ENCODE assay signal across 16 cellular contexts in genomic region chr12:95739561-95740313, GRCh38. TPM values are rescaled to one million over a fixed set of nuclear protein-coding genes. Genes with fewer than 3 reads are reported as not detected.
DNase-seq lines count a peak whose midpoint lies in the region; ATAC-seq and TF ChIP-seq lines count a peak whose summit lies in the region.
"Had no signal": no experiment of that assay in that cellular context is flagged by ENCODE, and none has a peak within 500 bp of the region (broad histone marks: within the 10 kb centered on the region; RNA-seq: fewer than 3 reads in every experiment).

No MANE protein-coding gene starts in this region.

- no peak overlapping the region for H3K14ac ChIP-seq in IMR-90 (replicated peaks; ENCODE audit: low read depth, low read length)

- WGBS in IMR-90 (ENCODE audit: extremely low coverage in 2 of 2, insufficient read length in 1 of 2), 2 experiments = 86% methylated on average over 4 of the region's 13 CpGs; no CpG with 5 or more reads in 1 of the 2 experiments
- WGBS in thyroid gland, 2 donors = 76 to 83% methylated on average over 13 of the region's 13 CpGs

- H3K56ac ChIP-seq in IMR-90 (ENCODE audit: extremely low read depth, insufficient read depth, low read length) = no peak overlapping the region

- no peaks in the 10 kb centered on the region for H3K9me3 Mint-ChIP-seq in chondrocyte (ENCODE audit: low read depth)
- H3K9me3 Mint-ChIP-seq: H9; T-helper 2 cell treated with Interferon-gamma antibody and Interleukin-4, amounts not matched to agents 5 μg/mL and 100 μg/mL, for 36 hours had no signal

- no peak overlapping the region for H3K4me2 ChIP-seq in IMR-90 (ENCODE audit: low read depth, low read length)

- no peak overlapping the region for H2BK5ac ChIP-seq in IMR-90 (ENCODE audit: low read depth, low read length, poor library complexity, severe bottlenecking)

- peaks cover 0 to 27% of the 10 kb centered on the region in 2 experiments; a peak in 2 of 4 replicates for H3K79me1 ChIP-seq in IMR-90 (ENCODE audit: low read depth in 1 of 2, low read length in 2 of 2)

- TF ChIP-seq CTCF in IMR-90 (conservative IDR thresholded peaks at IDR 0.05; ENCODE audit: low read depth, low read length) (no peak), chondrocyte (IDR thresholded peaks at IDR 0.05) (no peak), gastrocnemius medialis (IDR thresholded peaks at IDR 0.05 in 4 of 5, conservative IDR thresholded peaks at IDR 0.05 in 1 of 5) (no peak), thyroid gland (IDR thresholded peaks at IDR 0.05) (no peak)

- H3K36me3 ChIP-seq in IMR-90 (ENCODE audit: control insufficient read depth, insufficient read depth, low read length) (peaks cover 14% of the 10 kb centered on the region; the same call in 1 of the 2 replicates), gastrocnemius medialis (no peaks in the 10 kb centered on the region), thyroid gland (no peaks in the 10 kb centered on the region)

- dilution Hi-C loops in IMR-90 (cut with HindIII; ENCODE audit: low sequenced_read_pairs, unreplicated experiment) = no loop called here

- peaks cover 9% of the 10 kb centered on the region for H3K9me1 ChIP-seq in IMR-90 (ENCODE audit: insufficient read depth, low read length)

- H3K9me3 ChIP-seq in IMR-90 (ENCODE audit: control insufficient read depth, insufficient read depth, low read length) (no peaks in the 10 kb centered on the region), gastrocnemius medialis (no peaks in the 10 kb centered on the region), thyroid gland (no peaks in the 10 kb centered on the region)

- ATAC-seq in IMR-90 (ENCODE audit: low read depth) (no peak), left lobe of liver (peak; percentile 63), gastrocnemius medialis (peak; percentile 53 to 72), GM18498 (IDR thresholded peaks at IDR 0.05; ENCODE audit: unreplicated experiment) (no peak)

- H3K27me3 Mint-ChIP-seq in chondrocyte (ENCODE audit: low read depth) = no peaks in the 10 kb centered on the region

- peak overlapping the region; percentile 60 for H3K27ac Mint-ChIP-seq in chondrocyte (ENCODE audit: unreplicated experiment)
- H3K27ac Mint-ChIP-seq: H9; T-helper 2 cell treated with Interferon-gamma antibody and Interleukin-4, amounts not matched to agents 5 μg/mL and 100 μg/mL, for 36 hours had no signal

- H2BK20ac ChIP-seq in IMR-90 (ENCODE audit: low read depth, low read length) = no peak overlapping the region

- TF ChIP-seq POLR2A in IMR-90 (IDR thresholded peaks at IDR 0.05; ENCODE audit: low read depth, low read length) (no peak), gastrocnemius medialis (IDR thresholded peaks at IDR 0.05) (no peak), thyroid gland (IDR thresholded peaks at IDR 0.05) (no peak)

- POLR2A ChIA-PET in IMR-90 (lab: Charles Lee; ENCODE audit: unreplicated experiment) = no interaction called here

- H3K27me3 ChIP-seq in IMR-90 (ENCODE audit: control insufficient read depth, insufficient read depth, low read length) (no peaks in the 10 kb centered on the region), gastrocnemius medialis (no peaks in the 10 kb centered on the region), thyroid gland (no peaks in the 10 kb centered on the region)
- H3K27me3 ChIP-seq: brain microvascular endothelial cell had no signal

- peaks cover 19% of the 10 kb centered on the region for H3K36me3 Mint-ChIP-seq in chondrocyte (ENCODE audit: low read depth)

- intact Hi-C loops in IMR-90 (cut with micrococcal nuclease) (loop anchor here (10.0 kb wide), 1 partner anchor 155 kb away; no protein-coding TSS in a partner anchor), gastrocnemius medialis (cut with DNase I; ENCODE audit: low total_unique reads) (no loop called here), thyroid gland (cut with DNase I) (no loop called here)

- H3K27ac ChIP-seq in IMR-90 (ENCODE audit: insufficient read depth, low read length) = no peak overlapping the region
- H3K27ac ChIP-seq in gastrocnemius medialis = peak overlapping the region; percentile 37 to 63 (median 53)
- peak overlapping the region in 1 of 3 donors; percentile 36 for H3K27ac ChIP-seq in thyroid gland
- H3K27ac ChIP-seq: brain microvascular endothelial cell had no signal

- peaks cover 61% of the 10 kb centered on the region for H3K4me1 Mint-ChIP-seq in chondrocyte (ENCODE audit: low read depth)
- H3K4me1 Mint-ChIP-seq: H9 had no signal

- H3K18ac ChIP-seq in IMR-90 (ENCODE audit: low read depth, low read length) = no peak overlapping the region

- H2BK15ac ChIP-seq in IMR-90 (ENCODE audit: low read depth, low read length) = no peak overlapping the region

- no peak overlapping the region for H2AK9ac ChIP-seq in IMR-90 (replicated peaks; ENCODE audit: low read depth, low read length, poor library complexity)

- no peak for DNase-seq in IMR-90
- DNase-seq in chondrocyte (ENCODE audit: low spot score) = no peak
- no peak for DNase-seq in left lobe of liver (ENCODE audit: low spot score)
- DNase-seq in gastrocnemius medialis = peak in 1 of 2 donors; percentile 49
- no peak for DNase-seq in thyroid gland
- no peak for DNase-seq in activated naive CD4-positive, alpha-beta T cell treated with anti-CD3 and anti-CD28 coated beads, Interleukin-2, amount 50 U/mL, for 16 hours
- DNase-seq in NCI-H1105 (lab: John Stamatoyannopoulos, UW) = no peak
- DNase-seq: activated CD8-positive, alpha-beta memory T cell treated with anti-CD3 and anti-CD28 coated beads for 24 hours; activated gamma-delta T cell; brain microvascular endothelial cell; H9; KBM-7; NCI-H526 had no signal

- H4K8ac ChIP-seq in IMR-90 (ENCODE audit: low read depth in 2 of 2, low read length in 2 of 2) = no peak overlapping the region

- H3K4ac ChIP-seq in IMR-90 (ENCODE audit: low read depth, low read length) = no peak overlapping the region

- H3K4me3 Mint-ChIP-seq in chondrocyte (ENCODE audit: unreplicated experiment) = no peak overlapping the region
- H3K4me3 Mint-ChIP-seq: H9; nephron; T-helper 2 cell treated with Interferon-gamma antibody and Interleukin-4, amounts not matched to agents 5 μg/mL and 100 μg/mL, for 36 hours had no signal

- no peak overlapping the region for H4K91ac ChIP-seq in IMR-90 (ENCODE audit: insufficient read depth, low read depth, low read length)

- H4K5ac ChIP-seq in IMR-90 (ENCODE audit: low read depth, low read length) = no peak overlapping the region

- no peak for TF ChIP-seq RAD21 in IMR-90 (IDR thresholded peaks at IDR 0.05; ENCODE audit: low read length)

- H3K4me1 ChIP-seq in IMR-90 (ENCODE audit: control insufficient read depth, insufficient read depth, low read length) = peaks cover 2% of the 10 kb centered on the region; the same call in 1 of the 2 replicates
- H3K4me1 ChIP-seq in gastrocnemius medialis = peaks cover 11 to 21% of the 10 kb centered on the region in 2 donors
- H3K4me1 ChIP-seq in thyroid gland = no peaks in the 10 kb centered on the region

- no peak overlapping the region; the same call in 1 of the 2 replicates for H3K23ac ChIP-seq in IMR-90 (ENCODE audit: low read depth, low read length)

- no peak overlapping the region for H2BK120ac ChIP-seq in IMR-90 (ENCODE audit: low read depth, low read length)

- CTCF ChIA-PET in IMR-90 (lab: Yijun Ruan, JAX) = no interaction called here

- in situ Hi-C loops in IMR-90 (cut with MboI; ENCODE audit: low sequenced_read_pairs) (no loop called here), gastrocnemius medialis (cut with MboI; ENCODE audit: low sequenced_read_pairs in 4 of 4) (no loop called here)

- H3K4me3 ChIP-seq in IMR-90 (ENCODE audit: insufficient read depth, low read depth, low read length) = no peak overlapping the region
- no peak overlapping the region for H3K4me3 ChIP-seq in gastrocnemius medialis
- H3K4me3 ChIP-seq in thyroid gland (replicated peaks in 1 of 3) = no peak overlapping the region

- H4K20me1 ChIP-seq in IMR-90 (ENCODE audit: insufficient read depth, low read length) = no peaks in the 10 kb centered on the region

- H2AFZ ChIP-seq in IMR-90 (replicated peaks; ENCODE audit: low read length, poor library complexity) = no peak overlapping the region

- peak overlapping the region; percentile 33; the same call in 1 of the 2 replicates for H2AK5ac ChIP-seq in IMR-90 (ENCODE audit: low read depth, low read length)

- BruUV-seq in IMR-90 (replicated peaks; lab: Mats Ljungman, UMichigan) = no TSS peak

- no peak overlapping the region for H3K9ac ChIP-seq in IMR-90 (ENCODE audit: low read depth, low read length)

TF ChIP-seq in IMR-90, 13 proteins besides CTCF, POLR2A, EP300 and RAD21:
- no peak for TF ChIP-seq NFE2L2 (IDR thresholded peaks at IDR 0.05; ENCODE audit: low read depth, low read length)
- no peak for TF ChIP-seq USF2 (IDR thresholded peaks at IDR 0.05; ENCODE audit: low read depth, low read length)
- TF ChIP-seq FOS (IDR thresholded peaks at IDR 0.05; ENCODE audit: low read depth, low read length) = no peak
- TF ChIP-seq RFX5 (IDR thresholded peaks at IDR 0.05; ENCODE audit: low read depth, low read length) = no peak
- TF ChIP-seq CEBPB (IDR thresholded peaks at IDR 0.05; ENCODE audit: low read depth, low read length) = no peak

RNA-seq across cellular contexts. Expression of gene NTN4, which starts 50.8 kb away (rescaled TPM):
- total RNA-seq in IMR-90 (2012; rRNA removed) = 38.6 and 56.6 TPM in 2 replicates
- polyA plus RNA-seq in IMR-90 (2012; rRNA removed) = 41.9 and 54.6 TPM in 2 replicates
- polyA plus RNA-seq in IMR-90 (2012; cell fraction: cytosol; rRNA removed) = 31.5 and 63.6 TPM in 2 replicates
- polyA plus RNA-seq in IMR-90 (2012; cell fraction: nucleus; rRNA removed; ENCODE audit: low replicate concordance) = 26.9 and 52.8 TPM in 2 replicates
- 179 to 336 TPM (median 336 TPM) in 3 replicates for total RNA-seq in chondrocyte
- total RNA-seq in left lobe of liver = 20.7 TPM
- total RNA-seq in gastrocnemius medialis = 1 to 10 TPM; 4.0 to 10.0 (median 5.7) TPM
- total RNA-seq in thyroid gland = 10 to 100 TPM; 11.1 to 21.0 (median 16.1) TPM

Comparison
In these comparisons a context has a peak if more than half of its experiments do, and no peak if none do; other contexts are left out.
1. ATAC-seq: peak in left lobe of liver (single experiment) and gastrocnemius medialis (2 of 2); none in IMR-90 (single experiment) and GM18498 (single experiment).